ENCODE assay signal across 8 cellular contexts in the genomic region with DNA sequence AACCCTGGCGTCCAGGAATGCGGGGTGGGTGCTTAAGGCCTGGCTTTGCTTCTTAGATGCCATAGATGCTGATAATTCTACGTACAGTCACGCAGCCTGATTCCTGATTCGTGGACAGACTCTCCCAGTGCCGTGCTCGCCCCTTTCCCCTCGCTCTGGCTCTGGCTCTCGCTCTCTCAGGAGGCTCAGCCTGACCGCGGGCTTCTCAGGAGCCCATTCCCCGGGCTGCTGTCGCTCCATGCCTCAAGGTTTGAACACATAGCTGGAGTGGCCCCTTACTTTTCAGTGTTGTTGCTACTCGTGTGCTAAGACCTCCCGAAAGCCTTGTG. TPM values are rescaled to one million over a fixed set of nuclear protein-coding genes. Genes with fewer than 3 reads are reported as not detected.
A peak's percentile ranks its signal among the peaks of the same experiment; 100 is the strongest.
DNase-seq lines count a peak whose midpoint lies in the region; ATAC-seq and FAIRE-seq lines count a peak whose summit lies in the region.

No MANE protein-coding gene starts in this region.

- H3K27me3 Mint-ChIP-seq in activated naive CD8-positive, alpha-beta T cell treated with anti-CD3 and anti-CD28 coated beads, Interleukin-2, amount 10 ng/mL, durations not matched to agents 7 days and 5 days: no peaks in the 10 kb centered on the region

- H3K4me3 ChIP-seq in iPS DF 6.9 (ENCODE audit: low read length) (peak overlapping the region; percentile 61; the same call in 1 of the 2 replicates), small intestine (ENCODE audit: low read depth in 1 of 2, low read length in 2 of 2) (peak overlapping the region; percentile 45 to 68)

- H3K36me3 ChIP-seq in iPS DF 6.9 (ENCODE audit: control insufficient read depth, insufficient read depth, low read length) (no peaks in the 10 kb centered on the region), small intestine (ENCODE audit: control insufficient read depth in 2 of 2, insufficient read depth in 2 of 2, low read length in 2 of 2) (no peaks in the 10 kb centered on the region)

- H3K27ac ChIP-seq in iPS DF 6.9 (ENCODE audit: low read length) (no peak overlapping the region), small intestine (ENCODE audit: low read depth in 1 of 2, low read length in 1 of 2) (peak overlapping the region; percentile 84)

- H3K27me3 ChIP-seq in iPS DF 6.9 (ENCODE audit: control insufficient read depth, insufficient read depth, low read length): no peaks in the 10 kb centered on the region
- H3K27me3 ChIP-seq in small intestine (ENCODE audit: control insufficient read depth in 2 of 2, insufficient read depth in 2 of 2, low read length in 2 of 2): no peaks in the 10 kb centered on the region

- H3K4me1 ChIP-seq in iPS DF 6.9 (ENCODE audit: control insufficient read depth, insufficient read depth, low read length) (no peaks in the 10 kb centered on the region), small intestine (ENCODE audit: control insufficient read depth in 2 of 2, insufficient read depth in 1 of 2, low read depth in 1 of 2, low read length in 1 of 2) (no peaks in the 10 kb centered on the region)

- H3K9me3 ChIP-seq in iPS DF 6.9 (ENCODE audit: control insufficient read depth, insufficient read depth, low read length): no peaks in the 10 kb centered on the region
- H3K9me3 ChIP-seq in small intestine (ENCODE audit: control insufficient read depth, low read depth): no peaks in the 10 kb centered on the region

- H3K9me3 Mint-ChIP-seq in activated naive CD8-positive, alpha-beta T cell treated with anti-CD3 and anti-CD28 coated beads, Interleukin-2, amount 10 ng/mL, durations not matched to agents 7 days and 5 days: no peaks in the 10 kb centered on the region

- ATAC-seq in GM19452 (IDR thresholded peaks at IDR 0.05; ENCODE audit: unreplicated experiment) (peak; percentile 21), HG03521 (IDR thresholded peaks at IDR 0.05; ENCODE audit: unreplicated experiment) (peak; percentile 7), esophagus mucosa (no peak)
- peak; percentile 41 for ATAC-seq in activated naive CD8-positive, alpha-beta T cell treated with anti-CD3 and anti-CD28 coated beads, Interleukin-2, amount 10 ng/mL, durations not matched to agents 7 days and 5 days (ENCODE audit: low read depth)

- WGBS in iPS DF 6.9 (ENCODE audit: insufficient coverage, insufficient read length): no CpG with 5 or more reads among the region's 15 CpGs
- WGBS in small intestine, 3 donors: 1 to 30% (median 12%) methylated on average over 14 to 15 of the region's 15 CpGs

- H3K4me1 Mint-ChIP-seq in activated naive CD8-positive, alpha-beta T cell treated with anti-CD3 and anti-CD28 coated beads, Interleukin-2, amount 10 ng/mL, durations not matched to agents 7 days and 5 days: peaks cover 9% of the 10 kb centered on the region

- no peaks in the 10 kb centered on the region for H3K36me3 Mint-ChIP-seq in activated naive CD8-positive, alpha-beta T cell treated with anti-CD3 and anti-CD28 coated beads, Interleukin-2, amount 10 ng/mL, durations not matched to agents 7 days and 5 days

- POLR2A ChIA-PET in activated naive CD8-positive, alpha-beta T cell treated with anti-CD3 and anti-CD28 coated beads, Interleukin-2, amount 10 ng/mL, durations not matched to agents 7 days and 5 days (lab: Charles Lee): interaction anchor here (1.0 to 2.0 kb wide), 2 partner anchors 60 to 185 kb away, joined by 3 to 13 read pairs; a partner anchor contains a TSS

- FAIRE-seq in small intestine (lab: Jason Lieb, UNC): no peak

- H3K4me3 Mint-ChIP-seq in activated naive CD8-positive, alpha-beta T cell treated with anti-CD3 and anti-CD28 coated beads, Interleukin-2, amount 10 ng/mL, durations not matched to agents 7 days and 5 days: peak overlapping the region; percentile 94

- DNase-seq in EH (ENCODE audit: low read depth): peak; percentile 23
- no peak for DNase-seq in activated naive CD8-positive, alpha-beta T cell treated with anti-CD3 and anti-CD28 coated beads, Interleukin-2, amount 10 ng/mL, durations not matched to agents 7 days and 5 days
- no peak for DNase-seq in iPS DF 6.9 (ENCODE audit: low read depth, low spot score)
- peak; percentile 40 for DNase-seq in small intestine
- no peak for DNase-seq in effector CD8-positive, alpha-beta T cell (lab: John Stamatoyannopoulos, UW)

- peak overlapping the region; percentile 93 for H3K27ac Mint-ChIP-seq in activated naive CD8-positive, alpha-beta T cell treated with anti-CD3 and anti-CD28 coated beads, Interleukin-2, amount 10 ng/mL, durations not matched to agents 7 days and 5 days

RNA-seq across cellular contexts. Expression of a gene that starts 0.8 kb away (rescaled TPM):
- 1 to 10 TPM; 2.4 to 3.1 TPM for total RNA-seq in activated naive CD8-positive, alpha-beta T cell treated with anti-CD3 and anti-CD28 coated beads, Interleukin-2, amount 10 ng/mL, durations not matched to agents 7 days and 5 days
- polyA plus RNA-seq in small intestine: under 1 TPM in 2 of 3 donors, not detected in 1; 0.27 to 0.45 TPM
- 0.08 TPM for total RNA-seq in esophagus mucosa

RNA-seq across cellular contexts. Expression of a gene that starts 59.2 kb away (rescaled TPM):
- 10 to 100 TPM; 13.0 to 17.3 TPM for total RNA-seq in activated naive CD8-positive, alpha-beta T cell treated with anti-CD3 and anti-CD28 coated beads, Interleukin-2, amount 10 ng/mL, durations not matched to agents 7 days and 5 days
- 10 to 100 TPM in 1 of 3 donors, 1 to 10 TPM in 2; 6.5 to 11.6 (median 6.9) TPM for polyA plus RNA-seq in small intestine
- 4.5 TPM for total RNA-seq in esophagus mucosa

Comparison
In these comparisons a context has a peak if more than half of its experiments do, and no peak if none do; other contexts are left out.
1. DNase-seq: peak in EH (single experiment) and small intestine (single experiment); none in activated naive CD8-positive, alpha-beta T cell treated with anti-CD3 and anti-CD28 coated beads, Interleukin-2, amount 10 ng/mL, durations not matched to agents 7 days and 5 days (single experiment), iPS DF 6.9 (single experiment) and effector CD8-positive, alpha-beta T cell (single experiment).